In the genomic region with DNA sequence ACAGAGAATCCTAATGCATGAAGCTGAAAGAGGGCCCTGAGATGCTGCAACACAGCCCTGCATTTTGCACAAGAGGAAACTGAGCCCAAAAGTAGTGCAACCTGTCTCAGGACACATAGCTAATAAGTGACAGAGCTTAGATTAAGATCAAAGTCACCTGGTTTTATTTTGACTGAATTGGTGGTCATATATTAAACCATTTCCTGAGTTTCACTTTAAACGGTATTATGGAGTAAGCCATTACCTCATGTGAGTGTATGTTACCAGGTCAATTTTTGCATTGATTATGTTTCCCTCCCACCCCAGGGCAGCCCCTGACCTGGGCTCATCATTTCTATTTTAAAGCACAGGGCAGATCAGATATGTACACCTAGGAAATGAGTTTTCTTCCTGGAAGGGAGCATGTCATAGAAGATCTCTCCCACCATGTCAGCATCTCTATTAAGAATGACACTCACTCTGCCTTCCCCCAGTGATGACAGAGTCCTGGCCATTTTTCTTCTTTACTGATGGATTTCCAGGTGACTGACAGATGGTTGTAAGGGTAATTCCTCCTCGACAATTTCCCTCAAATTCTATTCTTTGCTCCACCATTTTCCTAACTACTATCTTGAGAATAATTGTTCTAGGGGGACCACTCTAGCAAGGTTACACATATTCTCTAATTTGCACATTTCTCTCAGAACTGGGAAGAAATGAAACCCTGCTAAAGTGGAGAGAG, we compare ENCODE assay signal across 21 cellular contexts.
DNase-seq lines count a peak whose midpoint lies in the region; ATAC-seq, FAIRE-seq and TF ChIP-seq lines count a peak whose summit lies in the region.
"Had no signal": no experiment of that assay in that cellular context is flagged by ENCODE, and none has a peak within 500 bp of the region (broad histone marks: within the 10 kb centered on the region; RNA-seq: fewer than 3 reads in every experiment).

No MANE protein-coding gene starts in this region.

- H3K4me3 ChIP-seq in neural cell (ENCODE audit: low read length), result peak overlapping the region; percentile 37
- H3K4me3 ChIP-seq: ascending aorta, HAP-1, lung, pancreas had no signal

- H3K27me3 ChIP-seq in neural cell (ENCODE audit: insufficient read depth, low read depth, low read length), result no peaks in the 10 kb centered on the region
- H3K27me3 ChIP-seq: ascending aorta, pancreas had no signal

- H3K79me2 ChIP-seq in neural cell (replicated peaks; ENCODE audit: insufficient read depth, low read length), result no peaks in the 10 kb centered on the region

- peak overlapping the region; percentile 85 for H3K27ac ChIP-seq in neural cell (ENCODE audit: low read length)
- H3K27ac ChIP-seq: ascending aorta, pancreas had no signal

- DNase-seq in NCI-H345 (lab: John Stamatoyannopoulos, UW), result no peak
- DNase-seq in activated T-helper 1 cell treated with anti-CD3 and anti-CD28 coated beads, Interleukin-12 subunit alpha, Interleukin-12 subunit beta, Interleukin-2, Interleukin-4 antibody, amounts not matched to agents 30 ng/mL and 10 ng/mL and 1 ng/mL, durations not matched to agents 14 hours and 24 hours and 36 hours (ENCODE audit: low spot score), result no peak
- no peak for DNase-seq in H54 (ENCODE audit: insufficient read length, low spot score)
- DNase-seq: activated CD4-positive, alpha-beta T cell treated with anti-CD3 and anti-CD28 coated beads, Interleukin-2, amount 10 ng/mL, durations not matched to agents 24 days and 14 days; activated naive CD4-positive, alpha-beta T cell treated with anti-CD3 and anti-CD28 coated beads for 36 hours; activated T-cell treated with anti-CD3 and anti-CD28 coated beads for 4 hours; cerebellar nuclear complex; effector memory CD8-positive, alpha-beta T cell; glutamatergic neuron; NCI-H2029; pancreas; stimulated activated CD4-positive, alpha-beta T cell treated with anti-CD3 and anti-CD28 coated beads, Interleukin-2, amount 100 ng/mL, for 24 hours had no signal

- peak overlapping the region; percentile 12 for H3K4me2 ChIP-seq in neural cell (ENCODE audit: low read length)

- H3K9ac ChIP-seq in neural cell (ENCODE audit: low read length), result peak overlapping the region; percentile 24

- no peaks in the 10 kb centered on the region for H3F3A ChIP-seq in neural cell (ENCODE audit: insufficient read depth, low read length, poor library complexity, severe bottlenecking)

- ATAC-seq in GM18870 (IDR thresholded peaks at IDR 0.05; ENCODE audit: unreplicated experiment) (peak; percentile 71), GM21619 (IDR thresholded peaks at IDR 0.05; ENCODE audit: unreplicated experiment) (peak; percentile 76), HG03378 (IDR thresholded peaks at IDR 0.05; ENCODE audit: unreplicated experiment) (peak; percentile 86)
- ATAC-seq: effector memory CD8-positive, alpha-beta T cell; Right ventricle myocardium inferior had no signal

- no peaks in the 10 kb centered on the region for H3K36me3 Mint-ChIP-seq in activated T-helper 1 cell treated with anti-CD3 and anti-CD28 coated beads, Interleukin-12 subunit alpha, Interleukin-12 subunit beta, Interleukin-2, Interleukin-4 antibody, amounts not matched to agents 30 ng/mL and 10 ng/mL and 1 ng/mL, durations not matched to agents 14 hours and 24 hours and 36 hours (ENCODE audit: low read depth)

- no peak for TF ChIP-seq RAD21 in neural cell (conservative IDR thresholded peaks at IDR 0.05)

- FAIRE-seq in H54 (lab: Jason Lieb, UNC), result no peak
- FAIRE-seq: pancreas had no signal

- no peaks in the 10 kb centered on the region for H3K4me1 Mint-ChIP-seq in activated T-helper 1 cell treated with anti-CD3 and anti-CD28 coated beads, Interleukin-12 subunit alpha, Interleukin-12 subunit beta, Interleukin-2, Interleukin-4 antibody, amounts not matched to agents 30 ng/mL and 10 ng/mL and 1 ng/mL, durations not matched to agents 14 hours and 24 hours and 36 hours (ENCODE audit: low read depth)
- H3K4me1 Mint-ChIP-seq: activated CD4-positive, alpha-beta T cell treated with anti-CD3 and anti-CD28 coated beads, Interleukin-2, amount 10 ng/mL, durations not matched to agents 24 days and 14 days had no signal

- H4K20me1 ChIP-seq in neural cell (ENCODE audit: insufficient read depth), result no peaks in the 10 kb centered on the region

- intact Hi-C loops in activated T-helper 1 cell treated with anti-CD3 and anti-CD28 coated beads, Interleukin-12 subunit alpha, Interleukin-12 subunit beta, Interleukin-2, Interleukin-4 antibody, amounts not matched to agents 30 ng/mL and 10 ng/mL and 1 ng/mL, durations not matched to agents 14 hours and 24 hours and 36 hours (cut with micrococcal nuclease), result no loop called here

- H3K36me3 ChIP-seq in neural cell (ENCODE audit: insufficient read depth, low read length), result no peaks in the 10 kb centered on the region
- H3K36me3 ChIP-seq: ascending aorta, HAP-1, pancreas had no signal

- TF ChIP-seq CTCF in neural cell (IDR thresholded peaks at IDR 0.05; ENCODE audit: poor library complexity, severe bottlenecking), result no peak

- peak; percentile 86 for TF ChIP-seq EP300 in neural cell (conservative IDR thresholded peaks at IDR 0.05; ENCODE audit: poor library complexity, severe bottlenecking)

- H3K9me3 ChIP-seq in neural cell (ENCODE audit: low read length), result no peaks in the 10 kb centered on the region
- H3K9me3 ChIP-seq: ascending aorta, HAP-1, pancreas had no signal

- H3K4me3 Mint-ChIP-seq in activated T-helper 1 cell treated with anti-CD3 and anti-CD28 coated beads, Interleukin-12 subunit alpha, Interleukin-12 subunit beta, Interleukin-2, Interleukin-4 antibody, amounts not matched to agents 30 ng/mL and 10 ng/mL and 1 ng/mL, durations not matched to agents 14 hours and 24 hours and 36 hours, result no peak overlapping the region
- H3K4me3 Mint-ChIP-seq: activated CD4-positive, alpha-beta T cell treated with anti-CD3 and anti-CD28 coated beads, Interleukin-2, amount 10 ng/mL, durations not matched to agents 24 days and 14 days; activated naive CD4-positive, alpha-beta T cell treated with anti-CD3 and anti-CD28 coated beads for 36 hours; effector memory CD8-positive, alpha-beta T cell; IgD-negative memory B cell had no signal

- no peaks in the 10 kb centered on the region for H3K9me2 ChIP-seq in neural cell (ENCODE audit: insufficient read depth, low read length)

- no peak for TF ChIP-seq POLR2A in H54 (IDR thresholded peaks at IDR 0.05; ENCODE audit: low read depth, low read length)

- H3K9me3 Mint-ChIP-seq in activated T-helper 1 cell treated with anti-CD3 and anti-CD28 coated beads, Interleukin-12 subunit alpha, Interleukin-12 subunit beta, Interleukin-2, Interleukin-4 antibody, amounts not matched to agents 30 ng/mL and 10 ng/mL and 1 ng/mL, durations not matched to agents 14 hours and 24 hours and 36 hours, result no peaks in the 10 kb centered on the region
- H3K9me3 Mint-ChIP-seq: activated CD4-positive, alpha-beta T cell treated with anti-CD3 and anti-CD28 coated beads, Interleukin-2, amount 10 ng/mL, durations not matched to agents 24 days and 14 days; activated naive CD4-positive, alpha-beta T cell treated with anti-CD3 and anti-CD28 coated beads for 36 hours; effector memory CD8-positive, alpha-beta T cell; IgD-negative memory B cell had no signal

- no peak overlapping the region for H3K27ac Mint-ChIP-seq in activated T-helper 1 cell treated with anti-CD3 and anti-CD28 coated beads, Interleukin-12 subunit alpha, Interleukin-12 subunit beta, Interleukin-2, Interleukin-4 antibody, amounts not matched to agents 30 ng/mL and 10 ng/mL and 1 ng/mL, durations not matched to agents 14 hours and 24 hours and 36 hours
- H3K27ac Mint-ChIP-seq: activated CD4-positive, alpha-beta T cell treated with anti-CD3 and anti-CD28 coated beads, Interleukin-2, amount 10 ng/mL, durations not matched to agents 24 days and 14 days; activated naive CD4-positive, alpha-beta T cell treated with anti-CD3 and anti-CD28 coated beads for 36 hours; effector memory CD8-positive, alpha-beta T cell; IgD-negative memory B cell had no signal

- H3K27me3 Mint-ChIP-seq in activated T-helper 1 cell treated with anti-CD3 and anti-CD28 coated beads, Interleukin-12 subunit alpha, Interleukin-12 subunit beta, Interleukin-2, Interleukin-4 antibody, amounts not matched to agents 30 ng/mL and 10 ng/mL and 1 ng/mL, durations not matched to agents 14 hours and 24 hours and 36 hours (ENCODE audit: insufficient read depth), result no peaks in the 10 kb centered on the region
- H3K27me3 Mint-ChIP-seq: activated CD4-positive, alpha-beta T cell treated with anti-CD3 and anti-CD28 coated beads, Interleukin-2, amount 10 ng/mL, durations not matched to agents 24 days and 14 days had no signal

- no peak overlapping the region for H2AFZ ChIP-seq in neural cell (ENCODE audit: low read depth, low read length)

TF ChIP-seq in neural cell, 6 proteins besides CTCF, POLR2A, EP300 and RAD21:
- TF ChIP-seq SMC3 (conservative IDR thresholded peaks at IDR 0.05; ENCODE audit: poor library complexity) (no peak), POLR2AphosphoS5 (IDR thresholded peaks at IDR 0.05) (peak; percentile 51), MXI1 (conservative IDR thresholded peaks at IDR 0.05; ENCODE audit: poor library complexity, severe bottlenecking) (no peak)
- TF ChIP-seq, protein P1, sequence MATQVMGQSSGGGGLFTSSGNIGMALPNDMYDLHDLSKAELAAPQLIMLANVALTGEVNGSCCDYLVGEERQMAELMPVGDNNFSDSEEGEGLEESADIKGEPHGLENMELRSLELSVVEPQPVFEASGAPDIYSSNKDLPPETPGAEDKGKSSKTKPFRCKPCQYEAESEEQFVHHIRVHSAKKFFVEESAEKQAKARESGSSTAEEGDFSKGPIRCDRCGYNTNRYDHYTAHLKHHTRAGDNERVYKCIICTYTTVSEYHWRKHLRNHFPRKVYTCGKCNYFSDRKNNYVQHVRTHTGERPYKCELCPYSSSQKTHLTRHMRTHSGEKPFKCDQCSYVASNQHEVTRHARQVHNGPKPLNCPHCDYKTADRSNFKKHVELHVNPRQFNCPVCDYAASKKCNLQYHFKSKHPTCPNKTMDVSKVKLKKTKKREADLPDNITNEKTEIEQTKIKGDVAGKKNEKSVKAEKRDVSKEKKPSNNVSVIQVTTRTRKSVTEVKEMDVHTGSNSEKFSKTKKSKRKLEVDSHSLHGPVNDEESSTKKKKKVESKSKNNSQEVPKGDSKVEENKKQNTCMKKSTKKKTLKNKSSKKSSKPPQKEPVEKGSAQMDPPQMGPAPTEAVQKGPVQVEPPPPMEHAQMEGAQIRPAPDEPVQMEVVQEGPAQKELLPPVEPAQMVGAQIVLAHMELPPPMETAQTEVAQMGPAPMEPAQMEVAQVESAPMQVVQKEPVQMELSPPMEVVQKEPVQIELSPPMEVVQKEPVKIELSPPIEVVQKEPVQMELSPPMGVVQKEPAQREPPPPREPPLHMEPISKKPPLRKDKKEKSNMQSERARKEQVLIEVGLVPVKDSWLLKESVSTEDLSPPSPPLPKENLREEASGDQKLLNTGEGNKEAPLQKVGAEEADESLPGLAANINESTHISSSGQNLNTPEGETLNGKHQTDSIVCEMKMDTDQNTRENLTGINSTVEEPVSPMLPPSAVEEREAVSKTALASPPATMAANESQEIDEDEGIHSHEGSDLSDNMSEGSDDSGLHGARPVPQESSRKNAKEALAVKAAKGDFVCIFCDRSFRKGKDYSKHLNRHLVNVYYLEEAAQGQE (IDR thresholded peaks at IDR 0.05; ENCODE audit: borderline replicate concordance), result peak; percentile 75
